In genomic region chr1:79259390-79260336, GRCh38 we compare ENCODE assay signal across 8 cellular contexts.
DNase-seq lines count a peak whose midpoint lies in the region; ATAC-seq and TF ChIP-seq lines count a peak whose summit lies in the region.

No MANE protein-coding gene starts in this region.

- POLR2A ChIA-PET in activated CD8-positive, alpha-beta T cell treated with anti-CD3 and anti-CD28 coated beads for 36 hours (lab: Charles Lee): no interaction called here

- no peak overlapping the region for H2AFZ ChIP-seq in neuronal stem cell (ENCODE audit: low read length)

- H3K27ac Mint-ChIP-seq in activated CD8-positive, alpha-beta T cell treated with anti-CD3 and anti-CD28 coated beads for 36 hours: no peak overlapping the region

- no peak overlapping the region for H3K27ac ChIP-seq in neuronal stem cell (replicated peaks; ENCODE audit: low read length)

- no peak overlapping the region for H3K9ac ChIP-seq in neuronal stem cell (ENCODE audit: low read depth, low read length, poor library complexity)

- no peaks in the 10 kb centered on the region for H3K4me1 Mint-ChIP-seq in activated CD8-positive, alpha-beta T cell treated with anti-CD3 and anti-CD28 coated beads for 36 hours (ENCODE audit: low read depth)

- peak; percentile 63 for ATAC-seq in HG02588 (IDR thresholded peaks at IDR 0.05; ENCODE audit: unreplicated experiment)
- no peak for ATAC-seq in activated CD8-positive, alpha-beta T cell treated with anti-CD3 and anti-CD28 coated beads for 36 hours

- no peak overlapping the region for H3K23ac ChIP-seq in neuronal stem cell (ENCODE audit: low read depth, low read length, poor library complexity)

- no peaks in the 10 kb centered on the region for H3K9me3 ChIP-seq in neuronal stem cell (replicated peaks in 1 of 2; ENCODE audit: control insufficient read depth in 2 of 2, insufficient read depth in 1 of 2, low read depth in 1 of 2, low read length in 2 of 2)

- no peaks in the 10 kb centered on the region for H3K9me3 Mint-ChIP-seq in activated CD8-positive, alpha-beta T cell treated with anti-CD3 and anti-CD28 coated beads for 36 hours

- no CpG with 5 or more reads among the region's 5 CpGs for WGBS in neuronal stem cell (ENCODE audit: extremely low coverage in 2 of 2, insufficient read length in 2 of 2, insufficient replicate concordance in 1 of 2), 2 donors

- no peaks in the 10 kb centered on the region for H3K36me3 Mint-ChIP-seq in activated CD8-positive, alpha-beta T cell treated with anti-CD3 and anti-CD28 coated beads for 36 hours (ENCODE audit: low read depth)

- H3K4ac ChIP-seq in neuronal stem cell (ENCODE audit: low read length): no peak overlapping the region

- no peaks in the 10 kb centered on the region for H3K27me3 ChIP-seq in neuronal stem cell (ENCODE audit: control insufficient read depth in 3 of 3, insufficient read depth in 3 of 3, low read depth in 1 of 3, low read length in 3 of 3)

- no peak overlapping the region for H3K18ac ChIP-seq in neuronal stem cell (ENCODE audit: low read length)

- H4K8ac ChIP-seq in neuronal stem cell (ENCODE audit: low read depth, low read length): no peak overlapping the region

- no peak overlapping the region for H3K4me3 Mint-ChIP-seq in activated CD8-positive, alpha-beta T cell treated with anti-CD3 and anti-CD28 coated beads for 36 hours

- no peak overlapping the region for H2BK5ac ChIP-seq in neuronal stem cell (ENCODE audit: low read length)

- TF ChIP-seq CTCF in fibroblast of the aortic adventitia (IDR thresholded peaks at IDR 0.05; ENCODE audit: insufficient read depth, low read length): peak; percentile 74
- no peak for TF ChIP-seq CTCF in activated CD8-positive, alpha-beta T cell treated with anti-CD3 and anti-CD28 coated beads for 36 hours (IDR thresholded peaks at IDR 0.05)

- intact Hi-C loops in activated CD8-positive, alpha-beta T cell treated with anti-CD3 and anti-CD28 coated beads for 36 hours (cut with micrococcal nuclease): no loop called here

- CTCF ChIA-PET in activated CD8-positive, alpha-beta T cell treated with anti-CD3 and anti-CD28 coated beads for 36 hours (lab: Charles Lee): no interaction called here

- H3K4me1 ChIP-seq in neuronal stem cell (ENCODE audit: control insufficient read depth in 2 of 2, insufficient read depth in 1 of 2, low read depth in 1 of 2, low read length in 2 of 2): peaks cover 5 to 13% of the 10 kb centered on the region in 2 donors

- H2AK5ac ChIP-seq in neuronal stem cell (ENCODE audit: low read depth, low read length): no peak overlapping the region

- H4K91ac ChIP-seq in neuronal stem cell (ENCODE audit: low read depth, low read length, poor library complexity): no peak overlapping the region

- H2BK15ac ChIP-seq in neuronal stem cell (ENCODE audit: low read length): no peak overlapping the region

- DNase-seq in NCI-H2107 treated with DMSO at 0.1 percent for 48 hours (lab: John Stamatoyannopoulos, UW; ENCODE audit: unreplicated experiment): peak; percentile 27
- DNase-seq in NCI-H2107 (lab: John Stamatoyannopoulos, UW): no peak
- peak; percentile 51 for DNase-seq in NCI-H748 treated with DMSO at 0.1 percent for 48 hours (lab: John Stamatoyannopoulos, UW)
- peak; percentile 75 for DNase-seq in fibroblast of the aortic adventitia (ENCODE audit: low read depth)
- DNase-seq in neuronal stem cell (ENCODE audit: low spot score): no peak
- DNase-seq in NCI-H1436 (lab: John Stamatoyannopoulos, UW): no peak
- DNase-seq in activated CD8-positive, alpha-beta T cell treated with anti-CD3 and anti-CD28 coated beads for 36 hours: no peak

- no peak overlapping the region for H3K14ac ChIP-seq in neuronal stem cell (ENCODE audit: low read length)

- H3K4me3 ChIP-seq in fibroblast of the aortic adventitia (ENCODE audit: low read depth, low read length) (no peak overlapping the region), neuronal stem cell (ENCODE audit: low read length in 2 of 2) (no peak overlapping the region)

- no peaks in the 10 kb centered on the region for H3K36me3 ChIP-seq in neuronal stem cell (replicated peaks in 1 of 2; ENCODE audit: control insufficient read depth in 2 of 2, insufficient read depth in 2 of 2, low read length in 2 of 2)

- no peak overlapping the region for H3K4me2 ChIP-seq in neuronal stem cell (ENCODE audit: insufficient read depth, low read length, poor library complexity, severe bottlenecking)

- H2BK12ac ChIP-seq in neuronal stem cell (ENCODE audit: low read length): no peak overlapping the region

- no peaks in the 10 kb centered on the region for H3K27me3 Mint-ChIP-seq in activated CD8-positive, alpha-beta T cell treated with anti-CD3 and anti-CD28 coated beads for 36 hours

- no peak overlapping the region for H2BK120ac ChIP-seq in neuronal stem cell (ENCODE audit: low read depth, low read length)

- H3K79me1 ChIP-seq in neuronal stem cell (ENCODE audit: low read depth, low read length): no peaks in the 10 kb centered on the region

Comparison
In these comparisons a context has a peak if more than half of its experiments do, and no peak if none do; other contexts are left out.
1. DNase-seq: peak in NCI-H2107 treated with DMSO at 0.1 percent for 48 hours (single experiment), NCI-H748 treated with DMSO at 0.1 percent for 48 hours (single experiment) and fibroblast of the aortic adventitia (single experiment); none in NCI-H2107 (single experiment), neuronal stem cell (single experiment), NCI-H1436 (single experiment) and activated CD8-positive, alpha-beta T cell treated with anti-CD3 and anti-CD28 coated beads for 36 hours (single experiment).